In the genomic region with DNA sequence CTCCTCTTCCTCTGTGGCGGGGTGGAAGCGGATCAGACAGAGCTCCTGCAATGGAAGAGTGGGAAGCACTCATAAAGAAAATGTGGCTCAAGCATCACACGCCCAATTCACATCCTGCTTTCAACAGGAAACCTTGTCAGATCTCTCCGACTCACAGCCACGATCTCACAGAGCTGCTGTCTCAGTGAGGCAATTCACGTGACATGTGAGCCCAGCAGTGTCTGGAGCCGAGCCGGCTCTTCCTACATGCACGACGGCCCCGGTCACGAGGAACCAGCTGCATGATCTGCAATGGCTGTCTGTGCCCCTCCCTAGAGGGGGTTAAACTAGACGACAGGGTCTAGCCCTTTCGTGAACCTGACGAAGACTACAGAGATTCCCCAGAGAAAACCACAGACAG, we compare ENCODE assay signal across 13 cellular contexts. TPM values are rescaled to one million over a fixed set of nuclear protein-coding genes. Genes with fewer than 3 reads are reported as not detected.
A peak's percentile ranks its signal among the peaks of the same experiment; 100 is the strongest.
DNase-seq lines count a peak whose midpoint lies in the region; ATAC-seq, FAIRE-seq and TF ChIP-seq lines count a peak whose summit lies in the region.
"Had no signal": no experiment of that assay in that cellular context is flagged by ENCODE, and none has a peak within 500 bp of the region (broad histone marks: within the 10 kb centered on the region; RNA-seq: fewer than 3 reads in every experiment).

No MANE protein-coding gene starts in this region.

- no peaks in the 10 kb centered on the region for H3K9me3 Mint-ChIP-seq in activated CD4-positive, alpha-beta memory T cell treated with anti-CD3 and anti-CD28 coated beads, Interleukin-2, amount 10 ng/mL, durations not matched to agents 7 days and 5 days
- H3K9me3 Mint-ChIP-seq: CD8-positive, alpha-beta memory T cell; stimulated activated naive CD8-positive, alpha-beta T cell treated with anti-CD3 and anti-CD28 coated beads, Interleukin-15, amount 100 ng/mL, for 72 hours had no signal

- POLR2A ChIA-PET in activated CD4-positive, alpha-beta memory T cell treated with anti-CD3 and anti-CD28 coated beads, Interleukin-2, amount 10 ng/mL, durations not matched to agents 7 days and 5 days (lab: Charles Lee): interaction anchor here (0.8 to 1.4 kb wide), 3 partner anchors 10 to 36 kb away, joined by 3 to 5 read pairs (median 3); no protein-coding TSS in a partner anchor

- H3K4me1 Mint-ChIP-seq in activated CD4-positive, alpha-beta memory T cell treated with anti-CD3 and anti-CD28 coated beads, Interleukin-2, amount 10 ng/mL, durations not matched to agents 7 days and 5 days: peaks cover 38% of the 10 kb centered on the region

- CTCF ChIA-PET in activated CD4-positive, alpha-beta memory T cell treated with anti-CD3 and anti-CD28 coated beads, Interleukin-2, amount 10 ng/mL, durations not matched to agents 7 days and 5 days (lab: Charles Lee): interaction anchor here (0.7 to 2.5 kb wide), 4 partner anchors 8 to 28 kb away, joined by 3 to 12 read pairs (median 4); no protein-coding TSS in a partner anchor

- no peak for ATAC-seq in GM18867 (IDR thresholded peaks at IDR 0.05; ENCODE audit: unreplicated experiment)
- ATAC-seq: stimulated activated naive CD8-positive, alpha-beta T cell treated with anti-CD3 and anti-CD28 coated beads, Interleukin-15, amount 100 ng/mL, for 72 hours had no signal

- H3K4me3 Mint-ChIP-seq in activated CD4-positive, alpha-beta memory T cell treated with anti-CD3 and anti-CD28 coated beads, Interleukin-2, amount 10 ng/mL, durations not matched to agents 7 days and 5 days: no peak overlapping the region
- H3K4me3 Mint-ChIP-seq: CD8-positive, alpha-beta memory T cell; stimulated activated naive CD8-positive, alpha-beta T cell treated with anti-CD3 and anti-CD28 coated beads, Interleukin-15, amount 100 ng/mL, for 72 hours had no signal

- peak; percentile 82 for DNase-seq in COLO829 (ENCODE audit: low spot score)
- peak; percentile 48 for DNase-seq in activated CD4-positive, alpha-beta memory T cell treated with anti-CD3 and anti-CD28 coated beads, Interleukin-2, amount 10 ng/mL, durations not matched to agents 7 days and 5 days
- peak; percentile 37 for DNase-seq in kidney tubule cell (ENCODE audit: low spot score)
- DNase-seq in NCI-H748 treated with DMSO at 0.1 percent for 48 hours (lab: John Stamatoyannopoulos, UW): no peak
- no peak for DNase-seq in mucosa of gallbladder (ENCODE audit: low spot score)
- DNase-seq in RCC 7860 (ENCODE audit: low spot score): no peak
- DNase-seq: NCI-H226; Peyer's patch; stimulated activated naive CD8-positive, alpha-beta T cell treated with anti-CD3 and anti-CD28 coated beads, Interleukin-15, amount 100 ng/mL, for 72 hours; T1000 had no signal

- peak overlapping the region; percentile 34 for H3K27ac Mint-ChIP-seq in activated CD4-positive, alpha-beta memory T cell treated with anti-CD3 and anti-CD28 coated beads, Interleukin-2, amount 10 ng/mL, durations not matched to agents 7 days and 5 days

- FAIRE-seq in RCC 7860 (lab: Jason Lieb, UNC): no peak

- H3K27me3 Mint-ChIP-seq in activated CD4-positive, alpha-beta memory T cell treated with anti-CD3 and anti-CD28 coated beads, Interleukin-2, amount 10 ng/mL, durations not matched to agents 7 days and 5 days: no peaks in the 10 kb centered on the region
- H3K27me3 Mint-ChIP-seq: CD8-positive, alpha-beta memory T cell; stimulated activated naive CD8-positive, alpha-beta T cell treated with anti-CD3 and anti-CD28 coated beads, Interleukin-15, amount 100 ng/mL, for 72 hours had no signal

- H3K36me3 Mint-ChIP-seq in activated CD4-positive, alpha-beta memory T cell treated with anti-CD3 and anti-CD28 coated beads, Interleukin-2, amount 10 ng/mL, durations not matched to agents 7 days and 5 days (ENCODE audit: low read depth): peaks cover 89% of the 10 kb centered on the region

TF ChIP-seq in PFSK-1, 5 proteins besides CTCF, POLR2A, EP300 and RAD21:
- TF ChIP-seq, protein P1, sequence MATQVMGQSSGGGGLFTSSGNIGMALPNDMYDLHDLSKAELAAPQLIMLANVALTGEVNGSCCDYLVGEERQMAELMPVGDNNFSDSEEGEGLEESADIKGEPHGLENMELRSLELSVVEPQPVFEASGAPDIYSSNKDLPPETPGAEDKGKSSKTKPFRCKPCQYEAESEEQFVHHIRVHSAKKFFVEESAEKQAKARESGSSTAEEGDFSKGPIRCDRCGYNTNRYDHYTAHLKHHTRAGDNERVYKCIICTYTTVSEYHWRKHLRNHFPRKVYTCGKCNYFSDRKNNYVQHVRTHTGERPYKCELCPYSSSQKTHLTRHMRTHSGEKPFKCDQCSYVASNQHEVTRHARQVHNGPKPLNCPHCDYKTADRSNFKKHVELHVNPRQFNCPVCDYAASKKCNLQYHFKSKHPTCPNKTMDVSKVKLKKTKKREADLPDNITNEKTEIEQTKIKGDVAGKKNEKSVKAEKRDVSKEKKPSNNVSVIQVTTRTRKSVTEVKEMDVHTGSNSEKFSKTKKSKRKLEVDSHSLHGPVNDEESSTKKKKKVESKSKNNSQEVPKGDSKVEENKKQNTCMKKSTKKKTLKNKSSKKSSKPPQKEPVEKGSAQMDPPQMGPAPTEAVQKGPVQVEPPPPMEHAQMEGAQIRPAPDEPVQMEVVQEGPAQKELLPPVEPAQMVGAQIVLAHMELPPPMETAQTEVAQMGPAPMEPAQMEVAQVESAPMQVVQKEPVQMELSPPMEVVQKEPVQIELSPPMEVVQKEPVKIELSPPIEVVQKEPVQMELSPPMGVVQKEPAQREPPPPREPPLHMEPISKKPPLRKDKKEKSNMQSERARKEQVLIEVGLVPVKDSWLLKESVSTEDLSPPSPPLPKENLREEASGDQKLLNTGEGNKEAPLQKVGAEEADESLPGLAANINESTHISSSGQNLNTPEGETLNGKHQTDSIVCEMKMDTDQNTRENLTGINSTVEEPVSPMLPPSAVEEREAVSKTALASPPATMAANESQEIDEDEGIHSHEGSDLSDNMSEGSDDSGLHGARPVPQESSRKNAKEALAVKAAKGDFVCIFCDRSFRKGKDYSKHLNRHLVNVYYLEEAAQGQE (IDR thresholded peaks at IDR 0.05; ENCODE audit: insufficient read depth in 1 of 2, low read depth in 2 of 2, low read length in 2 of 2): no peak
- peak; percentile 82 for TF ChIP-seq FOXP2 (optimal IDR thresholded peaks at IDR 0.05; ENCODE audit: borderline replicate concordance, extremely low read depth, extremely low read length, insufficient read depth)

RNA-seq across cellular contexts. Expression of a gene that starts 29.5 kb away (rescaled TPM):
- polyA plus RNA-seq in PFSK-1 (2012; ENCODE audit: insufficient read length, low read depth): 25.6 TPM
- total RNA-seq in activated CD4-positive, alpha-beta memory T cell treated with anti-CD3 and anti-CD28 coated beads, Interleukin-2, amount 10 ng/mL, durations not matched to agents 7 days and 5 days: 1 to 10 TPM; 6.0 to 6.2 TPM
- total RNA-seq in mucosa of gallbladder: 8.2 TPM

RNA-seq across cellular contexts. Expression of a gene that starts 35.2 kb away (rescaled TPM):
- 23.0 TPM for polyA plus RNA-seq in PFSK-1 (2012; ENCODE audit: insufficient read length, low read depth)
- 10 to 100 TPM; 62.2 to 66.2 TPM for total RNA-seq in activated CD4-positive, alpha-beta memory T cell treated with anti-CD3 and anti-CD28 coated beads, Interleukin-2, amount 10 ng/mL, durations not matched to agents 7 days and 5 days
- total RNA-seq in mucosa of gallbladder: 61.1 TPM

RNA-seq across cellular contexts. Expression of a gene that starts 46.8 kb away (rescaled TPM):
- polyA plus RNA-seq in PFSK-1 (2012; ENCODE audit: insufficient read length, low read depth): 23.2 TPM
- 10 to 100 TPM; 31.9 to 32.8 TPM for total RNA-seq in activated CD4-positive, alpha-beta memory T cell treated with anti-CD3 and anti-CD28 coated beads, Interleukin-2, amount 10 ng/mL, durations not matched to agents 7 days and 5 days
- 32.9 TPM for total RNA-seq in mucosa of gallbladder

Comparison
In these comparisons a context has a peak if more than half of its experiments do, and no peak if none do; other contexts are left out.
1. DNase-seq: peak in COLO829 (single experiment), activated CD4-positive, alpha-beta memory T cell treated with anti-CD3 and anti-CD28 coated beads, Interleukin-2, amount 10 ng/mL, durations not matched to agents 7 days and 5 days (single experiment) and kidney tubule cell (single experiment); none in NCI-H748 treated with DMSO at 0.1 percent for 48 hours (single experiment), mucosa of gallbladder (single experiment) and RCC 7860 (single experiment).